19 cellular contexts compared by ENCODE assay signal in the genomic region with DNA sequence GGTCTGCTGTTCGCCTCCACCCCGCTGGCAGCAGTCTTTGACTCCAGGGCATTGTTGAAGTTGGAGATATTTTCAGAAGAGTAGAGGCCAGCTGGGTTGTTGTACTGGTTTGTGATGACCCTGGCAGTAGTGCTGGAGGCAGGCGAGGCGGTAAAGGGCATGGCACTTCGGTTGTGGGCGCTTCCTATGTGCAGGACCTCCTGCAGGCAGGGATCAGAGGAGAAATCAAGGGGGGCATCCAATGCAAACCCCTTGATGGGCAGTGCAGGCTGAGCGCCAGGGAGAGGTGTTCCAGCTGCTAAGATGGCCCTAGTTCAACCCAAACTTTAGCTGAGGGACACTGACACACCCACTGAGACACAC. TPM values are rescaled to one million over a fixed set of nuclear protein-coding genes. Genes with fewer than 3 reads are reported as not detected.
DNase-seq lines count a peak whose midpoint lies in the region; ATAC-seq and TF ChIP-seq lines count a peak whose summit lies in the region.
"Had no signal": no experiment of that assay in that cellular context is flagged by ENCODE, and none has a peak within 500 bp of the region (broad histone marks: within the 10 kb centered on the region; RNA-seq: fewer than 3 reads in every experiment).

No MANE protein-coding gene starts in this region.

- no peak for DNase-seq in chondrocyte (ENCODE audit: low spot score)
- DNase-seq in memory B cell (ENCODE audit: low spot score in 2 of 2) = no peak
- no peak for DNase-seq in thyroid gland
- no peak for DNase-seq in occipital lobe (lab: John Stamatoyannopoulos, UW)
- no peak for DNase-seq in KG1 (lab: John Stamatoyannopoulos, UW)
- DNase-seq: activated CD4-positive, alpha-beta T cell treated with anti-CD3 and anti-CD28 coated beads, Interleukin-2, amount 50 U/mL, for 48 hours; activated T-cell treated with anti-CD3 and anti-CD28 coated beads, Interleukin-2, amount 50 U/mL, for 1 hour; cortex of kidney; NCI-H1436 treated with DMSO at 0.1 percent for 48 hours; NCI-H446; sigmoid colon; stimulated activated CD4-positive, alpha-beta T cell treated with anti-CD3 and anti-CD28 coated beads, Interleukin-4, amount 100 ng/mL, for 4 hours; stimulated activated CD8-positive, alpha-beta memory T cell treated with anti-CD3 and anti-CD28 coated beads, Interleukin-4, amount 100 ng/mL, for 48 hours; T-cell; testis had no signal

- no peak for ATAC-seq in memory B cell (ENCODE audit: low read depth)
- no peak for ATAC-seq in GM21360 (IDR thresholded peaks at IDR 0.05; ENCODE audit: unreplicated experiment)
- ATAC-seq: Right ventricle myocardium inferior, T-cell had no signal

- H3K9me3 Mint-ChIP-seq in chondrocyte (ENCODE audit: low read depth) (no peaks in the 10 kb centered on the region), memory B cell (no peaks in the 10 kb centered on the region)
- H3K9me3 Mint-ChIP-seq: activated naive CD4-positive, alpha-beta T cell treated with anti-CD3 and anti-CD28 coated beads, Interleukin-2, amount 50 U/mL, for 24 hours; T-cell had no signal

- peak overlapping the region; percentile 34 for H3K27ac Mint-ChIP-seq in chondrocyte (ENCODE audit: unreplicated experiment)
- H3K27ac Mint-ChIP-seq in memory B cell = peak overlapping the region; percentile 100
- H3K27ac Mint-ChIP-seq: activated naive CD4-positive, alpha-beta T cell treated with anti-CD3 and anti-CD28 coated beads, Interleukin-2, amount 50 U/mL, for 24 hours; T-cell had no signal

- TF ChIP-seq POLR2A in thyroid gland (IDR thresholded peaks at IDR 0.05) = no peak

- H3K9ac ChIP-seq in HUES64 (ENCODE audit: low read depth, low read length) = no peak overlapping the region

- H3K36me3 Mint-ChIP-seq in chondrocyte (ENCODE audit: low read depth) (peaks cover 19% of the 10 kb centered on the region), memory B cell (peaks cover 37% of the 10 kb centered on the region)
- H3K36me3 Mint-ChIP-seq: activated naive CD4-positive, alpha-beta T cell treated with anti-CD3 and anti-CD28 coated beads, Interleukin-2, amount 50 U/mL, for 24 hours had no signal

- H3K36me3 ChIP-seq in HUES64 (ENCODE audit: insufficient read depth, low read length) (peaks cover 71% of the 10 kb centered on the region), thyroid gland (peaks cover 20 to 22% of the 10 kb centered on the region in 2 donors)
- H3K36me3 ChIP-seq: sigmoid colon had no signal

- intact Hi-C loops in thyroid gland (cut with DNase I) = no loop called here

- no peak overlapping the region for H3K4me3 Mint-ChIP-seq in chondrocyte (ENCODE audit: unreplicated experiment)
- H3K4me3 Mint-ChIP-seq in memory B cell = no peak overlapping the region
- H3K4me3 Mint-ChIP-seq: activated naive CD4-positive, alpha-beta T cell treated with anti-CD3 and anti-CD28 coated beads, Interleukin-2, amount 50 U/mL, for 24 hours; T-cell had no signal

- H3K4me3 ChIP-seq in HUES64 (ENCODE audit: low read length) (no peak overlapping the region), thyroid gland (replicated peaks in 1 of 3) (no peak overlapping the region)
- H3K4me3 ChIP-seq: sigmoid colon, testis had no signal

- H3K27me3 Mint-ChIP-seq in chondrocyte (ENCODE audit: low read depth) (no peaks in the 10 kb centered on the region), memory B cell (no peaks in the 10 kb centered on the region)

- TF ChIP-seq CTCF in chondrocyte (IDR thresholded peaks at IDR 0.05) (no peak), thyroid gland (IDR thresholded peaks at IDR 0.05) (no peak)

- H3K27ac ChIP-seq in HUES64 (ENCODE audit: low read depth, low read length) (peak overlapping the region; percentile 76), thyroid gland (peak overlapping the region in 2 of 3 donors; percentile 55 to 84)
- H3K27ac ChIP-seq: sigmoid colon, testis had no signal

- no peaks in the 10 kb centered on the region for H3K9me3 ChIP-seq in HUES64 (ENCODE audit: insufficient read depth, low read depth, low read length)
- no peaks in the 10 kb centered on the region for H3K9me3 ChIP-seq in thyroid gland
- H3K9me3 ChIP-seq: sigmoid colon, testis had no signal

- WGBS in HUES64 = 83% methylated on average over 7 of the region's 7 CpGs
- WGBS in thyroid gland, 2 donors = 83% methylated on average over 7 of the region's 7 CpGs

- no peaks in the 10 kb centered on the region for H3K27me3 ChIP-seq in HUES64 (ENCODE audit: insufficient read depth, low read length)
- no peaks in the 10 kb centered on the region for H3K27me3 ChIP-seq in thyroid gland
- H3K27me3 ChIP-seq: sigmoid colon, testis had no signal

- H3K4me1 ChIP-seq in HUES64 (ENCODE audit: insufficient read depth, low read length) (peaks cover 50% of the 10 kb centered on the region), thyroid gland (peaks cover 37 to 43% of the 10 kb centered on the region in 2 donors)
- H3K4me1 ChIP-seq: testis had no signal

- H3K4me1 Mint-ChIP-seq in chondrocyte (ENCODE audit: low read depth) (peaks cover 73% of the 10 kb centered on the region), memory B cell (peaks cover 22% of the 10 kb centered on the region)
- H3K4me1 Mint-ChIP-seq: activated naive CD4-positive, alpha-beta T cell treated with anti-CD3 and anti-CD28 coated beads, Interleukin-2, amount 50 U/mL, for 24 hours had no signal

RNA-seq across cellular contexts. Expression of a gene that starts 27.0 kb away (rescaled TPM):
- 127 TPM for polyA plus RNA-seq in HUES64 (2013, experiment 1 of 2)
- 142 TPM for polyA plus RNA-seq in HUES64 (2013, experiment 2 of 2)
- total RNA-seq in chondrocyte = 94.1 to 113 TPM (median 110 TPM) in 3 replicates
- total RNA-seq in thyroid gland = 100 to 1,000 TPM in 1 of 4 donors, 10 to 100 TPM in 3; 67.8 to 158 (median 90.7) TPM
- total RNA-seq in occipital lobe = 1.4 TPM

Comparison
In these comparisons a context has a peak if more than half of its experiments do, and no peak if none do; other contexts are left out.
1. RNA of a gene that starts 27.0 kb away (total RNA-seq): 94.1 to 113 TPM in chondrocyte and 67.8 to 158 TPM in thyroid gland; 1.4 TPM in occipital lobe (single experiment); every median in the first group is over 10 times any median in the second.